Comparison of ENCODE assay signal across 32 cellular contexts in the genomic region with DNA sequence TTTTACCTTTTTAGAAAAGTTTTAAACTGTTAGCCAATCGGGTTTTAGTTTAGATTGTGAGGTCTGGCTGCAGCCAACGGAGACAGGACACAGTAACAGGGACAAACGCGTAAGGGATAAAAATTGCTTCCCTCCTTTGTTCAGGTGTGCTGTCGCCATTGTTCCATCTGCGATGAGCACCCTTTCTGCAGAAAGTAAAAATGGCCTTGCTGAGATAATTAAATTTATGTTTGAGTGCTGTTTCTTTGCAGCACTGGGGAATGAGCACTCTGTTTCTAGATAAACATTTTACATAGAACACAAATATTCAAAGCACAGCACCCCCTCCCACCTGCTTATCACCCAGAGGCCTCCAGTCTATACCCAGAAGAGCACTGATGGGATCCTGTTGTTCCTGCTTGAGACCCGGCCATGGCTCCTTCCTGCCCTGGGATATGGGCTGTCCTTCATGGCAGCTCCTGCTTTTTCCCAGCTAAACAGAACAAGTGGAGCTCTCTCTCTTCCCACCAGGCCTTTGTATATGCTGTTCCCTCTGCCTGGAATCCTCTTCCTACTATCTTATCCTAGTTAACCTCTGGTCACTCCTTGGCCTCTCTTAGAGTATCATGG. TPM values are rescaled to one million over a fixed set of nuclear protein-coding genes. Genes with fewer than 3 reads are reported as not detected.
"Had no signal": no experiment of that assay in that cellular context is flagged by ENCODE, and none has a peak within 500 bp of the region (broad histone marks: within the 10 kb centered on the region; RNA-seq: fewer than 3 reads in every experiment).

No MANE protein-coding gene starts in this region.

- H3K36me3 ChIP-seq: ascending aorta, cardiac muscle cell, MG63, SJCRH30 had no signal

- H3K27me3 Mint-ChIP-seq: activated CD4-positive, alpha-beta T cell treated with anti-CD3 and anti-CD28 coated beads, Interleukin-2, amount 10 ng/mL, durations not matched to agents 24 days and 14 days; activated CD8-positive, alpha-beta T cell treated with anti-CD3 and anti-CD28 coated beads for 36 hours; activated naive CD4-positive, alpha-beta T cell treated with anti-CD3 and anti-CD28 coated beads, Interleukin-2, amount 50 U/mL, for 24 hours; central memory CD8-positive, alpha-beta T cell had no signal

- H3K27ac ChIP-seq: ascending aorta, cardiac muscle cell, RWPE1, SJCRH30, SK-N-MC had no signal

- H3K27ac Mint-ChIP-seq: activated CD4-positive, alpha-beta T cell treated with anti-CD3 and anti-CD28 coated beads, Interleukin-2, amount 10 ng/mL, durations not matched to agents 24 days and 14 days; activated CD8-positive, alpha-beta T cell treated with anti-CD3 and anti-CD28 coated beads for 36 hours; activated naive CD4-positive, alpha-beta T cell treated with anti-CD3 and anti-CD28 coated beads, Interleukin-2, amount 50 U/mL, for 24 hours; activated naive CD8-positive, alpha-beta T cell treated with anti-CD3 and anti-CD28 coated beads, Interleukin-2, amount 10 ng/mL, durations not matched to agents 7 days and 5 days; activated T-cell treated with anti-CD3 and anti-CD28 coated beads, Interleukin-2, amount 50 U/mL, for 72 hours; activated T-helper 2 cell treated with anti-CD3 and anti-CD28 coated beads, Interferon-gamma antibody, Interleukin-2, Interleukin-4, amounts not matched to agents 10 μg/mL and 5 μg/mL and 100 μg/mL, durations not matched to agents 14 hours and 24 hours and 36 hours; T-helper 1 cell treated with Interleukin-12 subunit alpha and Interleukin-12 subunit beta and Interleukin-4 antibody, amounts not matched to agents 30 μg/mL and 1 μg/mL, for 36 hours; T-helper 2 cell treated with Interferon-gamma antibody and Interleukin-4, amounts not matched to agents 5 μg/mL and 100 μg/mL, for 36 hours had no signal

- ATAC-seq: activated CD8-positive, alpha-beta T cell treated with anti-CD3 and anti-CD28 coated beads for 36 hours; activated T-cell treated with anti-CD3 and anti-CD28 coated beads, Interleukin-2, amount 50 U/mL, for 72 hours; PC-3 had no signal

- H3K9me3 Mint-ChIP-seq: central memory CD8-positive, alpha-beta T cell had no signal

- H3K9me3 ChIP-seq: MG63, SJCRH30 had no signal

- H3K4me1 ChIP-seq: SJCRH30 had no signal

- H3K4me3 Mint-ChIP-seq: activated CD4-positive, alpha-beta T cell treated with anti-CD3 and anti-CD28 coated beads, Interleukin-2, amount 10 ng/mL, durations not matched to agents 24 days and 14 days; activated CD8-positive, alpha-beta T cell treated with anti-CD3 and anti-CD28 coated beads for 36 hours; activated naive CD4-positive, alpha-beta T cell treated with anti-CD3 and anti-CD28 coated beads, Interleukin-2, amount 50 U/mL, for 24 hours; activated naive CD8-positive, alpha-beta T cell treated with anti-CD3 and anti-CD28 coated beads, Interleukin-2, amount 10 ng/mL, durations not matched to agents 7 days and 5 days; activated T-cell treated with anti-CD3 and anti-CD28 coated beads, Interleukin-2, amount 50 U/mL, for 72 hours; central memory CD8-positive, alpha-beta T cell; T-helper 1 cell treated with Interleukin-12 subunit alpha and Interleukin-12 subunit beta and Interleukin-4 antibody, amounts not matched to agents 30 μg/mL and 1 μg/mL, for 36 hours; T-helper 2 cell treated with Interferon-gamma antibody and Interleukin-4, amounts not matched to agents 5 μg/mL and 100 μg/mL, for 36 hours had no signal

- H3K36me3 Mint-ChIP-seq: activated naive CD4-positive, alpha-beta T cell treated with anti-CD3 and anti-CD28 coated beads, Interleukin-2, amount 50 U/mL, for 24 hours had no signal

- H3K27me3 ChIP-seq: ascending aorta, cardiac muscle cell, MG63 had no signal

- H3K4me3 ChIP-seq: ascending aorta, cardiac muscle cell, MG63, SJCRH30, SK-N-MC had no signal

- DNase-seq: activated CD4-positive, alpha-beta T cell treated with anti-CD3 and anti-CD28 coated beads, Interleukin-2, amount 10 ng/mL, durations not matched to agents 24 days and 14 days; activated CD4-positive, alpha-beta T cell treated with anti-CD3 and anti-CD28 coated beads, Interleukin-2, amount 50 U/mL, for 4 hours; activated CD8-positive, alpha-beta T cell treated with anti-CD3 and anti-CD28 coated beads for 36 hours; activated gamma-delta T cell; activated naive CD4-positive, alpha-beta T cell treated with Interleukin-2 at 50 U/mL for 16 hours; activated T-cell treated with anti-CD3 and anti-CD28 coated beads, Interleukin-2, amount 50 U/mL, for 1 hour; activated T-cell treated with anti-CD3 and anti-CD28 coated beads, Interleukin-2, amount 50 U/mL, for 72 hours; amygdala; Kasumi-1; KG1; MG63; NCI-H1048; NCI-H1436 treated with DMSO at 0.1 percent for 48 hours; NCI-H1694 treated with DMSO at 0.1 percent for 48 hours; NCI-H2029; NCI-H510A; NCI-H526; NCI-H748 treated with DMSO at 0.1 percent for 48 hours; NK-92 treated with Interleukin-12 subunit alpha and Interleukin-12 subunit beta, amount 100 ng/mL, for 24 hours; PC-3; SHP77; SJCRH30 had no signal

RNA-seq across cellular contexts. Expression of gene CELSR1, which starts 34.3 kb away (rescaled TPM):
- total RNA-seq: SJCRH30 had no signal
